ENCODE assay signal across 1 cellular context in the genomic region with DNA sequence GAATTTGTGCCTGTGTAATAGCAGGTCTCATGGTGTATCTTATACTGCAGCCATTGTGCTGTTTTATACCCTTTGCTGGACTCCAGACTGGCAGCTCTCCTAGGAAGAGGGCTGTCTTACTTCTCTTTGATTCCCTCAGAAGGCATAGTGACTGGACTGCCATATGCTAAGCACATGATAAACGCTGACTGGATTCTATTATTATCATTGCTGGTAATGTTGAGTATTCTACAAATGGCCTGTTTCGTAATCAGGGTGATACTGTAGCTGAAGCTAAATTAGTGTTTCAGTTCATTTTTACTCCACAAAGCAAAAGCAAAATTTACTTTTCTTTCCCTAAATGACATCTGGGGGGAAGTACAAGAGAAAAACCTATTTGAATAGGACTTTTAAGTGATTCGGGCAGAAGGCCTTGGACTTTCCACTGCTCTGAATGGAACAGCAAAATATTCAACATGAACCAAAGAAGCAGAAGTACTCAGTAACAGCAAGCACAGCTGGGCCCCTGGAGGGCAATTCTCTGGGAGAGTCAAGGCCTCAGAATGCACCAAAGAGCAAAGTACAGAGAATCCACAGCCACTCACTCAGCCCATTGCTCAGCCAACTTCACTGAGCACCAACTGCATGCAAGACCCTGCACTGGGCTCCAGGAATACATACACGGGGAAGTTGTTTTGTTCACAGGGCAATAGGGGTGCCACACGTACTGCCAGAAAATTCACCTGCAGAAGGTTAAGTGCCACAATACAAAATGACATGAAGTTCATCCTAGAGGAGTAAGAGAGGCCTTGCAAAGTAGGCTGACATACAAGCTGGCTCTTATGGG.
A peak's percentile ranks its signal among the peaks of the same experiment; 100 is the strongest.
TF ChIP-seq lines count a peak whose summit lies in the region.

No MANE protein-coding gene starts in this region.

TF ChIP-seq in GM12878, 131 proteins besides CTCF, POLR2A, EP300 and RAD21 (continued from another document and continues in another):
- TF ChIP-seq, protein P1, sequence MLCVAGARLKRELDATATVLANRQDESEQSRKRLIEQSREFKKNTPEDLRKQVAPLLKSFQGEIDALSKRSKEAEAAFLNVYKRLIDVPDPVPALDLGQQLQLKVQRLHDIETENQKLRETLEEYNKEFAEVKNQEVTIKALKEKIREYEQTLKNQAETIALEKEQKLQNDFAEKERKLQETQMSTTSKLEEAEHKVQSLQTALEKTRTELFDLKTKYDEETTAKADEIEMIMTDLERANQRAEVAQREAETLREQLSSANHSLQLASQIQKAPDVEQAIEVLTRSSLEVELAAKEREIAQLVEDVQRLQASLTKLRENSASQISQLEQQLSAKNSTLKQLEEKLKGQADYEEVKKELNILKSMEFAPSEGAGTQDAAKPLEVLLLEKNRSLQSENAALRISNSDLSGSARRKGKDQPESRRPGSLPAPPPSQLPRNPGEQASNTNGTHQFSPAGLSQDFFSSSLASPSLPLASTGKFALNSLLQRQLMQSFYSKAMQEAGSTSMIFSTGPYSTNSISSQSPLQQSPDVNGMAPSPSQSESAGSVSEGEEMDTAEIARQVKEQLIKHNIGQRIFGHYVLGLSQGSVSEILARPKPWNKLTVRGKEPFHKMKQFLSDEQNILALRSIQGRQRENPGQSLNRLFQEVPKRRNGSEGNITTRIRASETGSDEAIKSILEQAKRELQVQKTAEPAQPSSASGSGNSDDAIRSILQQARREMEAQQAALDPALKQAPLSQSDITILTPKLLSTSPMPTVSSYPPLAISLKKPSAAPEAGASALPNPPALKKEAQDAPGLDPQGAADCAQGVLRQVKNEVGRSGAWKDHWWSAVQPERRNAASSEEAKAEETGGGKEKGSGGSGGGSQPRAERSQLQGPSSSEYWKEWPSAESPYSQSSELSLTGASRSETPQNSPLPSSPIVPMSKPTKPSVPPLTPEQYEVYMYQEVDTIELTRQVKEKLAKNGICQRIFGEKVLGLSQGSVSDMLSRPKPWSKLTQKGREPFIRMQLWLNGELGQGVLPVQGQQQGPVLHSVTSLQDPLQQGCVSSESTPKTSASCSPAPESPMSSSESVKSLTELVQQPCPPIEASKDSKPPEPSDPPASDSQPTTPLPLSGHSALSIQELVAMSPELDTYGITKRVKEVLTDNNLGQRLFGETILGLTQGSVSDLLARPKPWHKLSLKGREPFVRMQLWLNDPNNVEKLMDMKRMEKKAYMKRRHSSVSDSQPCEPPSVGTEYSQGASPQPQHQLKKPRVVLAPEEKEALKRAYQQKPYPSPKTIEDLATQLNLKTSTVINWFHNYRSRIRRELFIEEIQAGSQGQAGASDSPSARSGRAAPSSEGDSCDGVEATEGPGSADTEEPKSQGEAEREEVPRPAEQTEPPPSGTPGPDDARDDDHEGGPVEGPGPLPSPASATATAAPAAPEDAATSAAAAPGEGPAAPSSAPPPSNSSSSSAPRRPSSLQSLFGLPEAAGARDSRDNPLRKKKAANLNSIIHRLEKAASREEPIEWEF (IDR thresholded peaks at IDR 0.05; ENCODE audit: insufficient replicate concordance, low read depth, low read length), result no peak
- TF ChIP-seq KDM1A (IDR thresholded peaks at IDR 0.05; ENCODE audit: borderline replicate concordance), result no peak
- TF ChIP-seq CHD1 (IDR thresholded peaks at IDR 0.05; ENCODE audit: low read depth, low read length), result no peak
- TF ChIP-seq, protein P2, sequence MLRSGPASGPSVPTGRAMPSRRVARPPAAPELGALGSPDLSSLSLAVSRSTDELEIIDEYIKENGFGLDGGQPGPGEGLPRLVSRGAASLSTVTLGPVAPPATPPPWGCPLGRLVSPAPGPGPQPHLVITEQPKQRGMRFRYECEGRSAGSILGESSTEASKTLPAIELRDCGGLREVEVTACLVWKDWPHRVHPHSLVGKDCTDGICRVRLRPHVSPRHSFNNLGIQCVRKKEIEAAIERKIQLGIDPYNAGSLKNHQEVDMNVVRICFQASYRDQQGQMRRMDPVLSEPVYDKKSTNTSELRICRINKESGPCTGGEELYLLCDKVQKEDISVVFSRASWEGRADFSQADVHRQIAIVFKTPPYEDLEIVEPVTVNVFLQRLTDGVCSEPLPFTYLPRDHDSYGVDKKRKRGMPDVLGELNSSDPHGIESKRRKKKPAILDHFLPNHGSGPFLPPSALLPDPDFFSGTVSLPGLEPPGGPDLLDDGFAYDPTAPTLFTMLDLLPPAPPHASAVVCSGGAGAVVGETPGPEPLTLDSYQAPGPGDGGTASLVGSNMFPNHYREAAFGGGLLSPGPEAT (IDR thresholded peaks at IDR 0.05; ENCODE audit: low read depth), result peak; percentile 88
- peak; percentile 86; the same call in 1 of the 2 replicates for TF ChIP-seq PML (IDR thresholded peaks at IDR 0.05; ENCODE audit: low read length)
- no peak for TF ChIP-seq ZNF207 (IDR thresholded peaks at IDR 0.05; ENCODE audit: borderline replicate concordance)
- TF ChIP-seq CBX3 (IDR thresholded peaks at IDR 0.05; ENCODE audit: borderline replicate concordance, low read depth), result no peak
- TF ChIP-seq HDAC6 (IDR thresholded peaks at IDR 0.05; ENCODE audit: unreplicated experiment), result no peak
- no peak for TF ChIP-seq SUZ12 (IDR thresholded peaks at IDR 0.05; ENCODE audit: unreplicated experiment)
- TF ChIP-seq NRF1 (conservative IDR thresholded peaks at IDR 0.05; ENCODE audit: low read depth, low read length), result no peak
- 0 out of 2 replicates have a peak, but pooled peaks have one; percentile 43 for TF ChIP-seq GABPA (IDR thresholded peaks at IDR 0.05; ENCODE audit: low read depth)
- TF ChIP-seq ZBED1 (IDR thresholded peaks at IDR 0.05; ENCODE audit: borderline replicate concordance), result peak; percentile 93
- TF ChIP-seq, protein P3, sequence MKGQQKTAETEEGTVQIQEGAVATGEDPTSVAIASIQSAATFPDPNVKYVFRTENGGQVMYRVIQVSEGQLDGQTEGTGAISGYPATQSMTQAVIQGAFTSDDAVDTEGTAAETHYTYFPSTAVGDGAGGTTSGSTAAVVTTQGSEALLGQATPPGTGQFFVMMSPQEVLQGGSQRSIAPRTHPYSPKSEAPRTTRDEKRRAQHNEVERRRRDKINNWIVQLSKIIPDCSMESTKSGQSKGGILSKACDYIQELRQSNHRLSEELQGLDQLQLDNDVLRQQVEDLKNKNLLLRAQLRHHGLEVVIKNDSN (IDR thresholded peaks at IDR 0.05; ENCODE audit: borderline replicate concordance, extremely low read length, insufficient read depth, low read depth, low read length), result no peak
- TF ChIP-seq HDGF (IDR thresholded peaks at IDR 0.05), result no peak
- TF ChIP-seq MEF2B (IDR thresholded peaks at IDR 0.05; ENCODE audit: partially characterized antibody, poor library complexity, severe bottlenecking), result peak; percentile 88
- no peak for TF ChIP-seq SIX5 (IDR thresholded peaks at IDR 0.05; ENCODE audit: low read depth, low read length, severe bottlenecking)
- TF ChIP-seq, protein P4, sequence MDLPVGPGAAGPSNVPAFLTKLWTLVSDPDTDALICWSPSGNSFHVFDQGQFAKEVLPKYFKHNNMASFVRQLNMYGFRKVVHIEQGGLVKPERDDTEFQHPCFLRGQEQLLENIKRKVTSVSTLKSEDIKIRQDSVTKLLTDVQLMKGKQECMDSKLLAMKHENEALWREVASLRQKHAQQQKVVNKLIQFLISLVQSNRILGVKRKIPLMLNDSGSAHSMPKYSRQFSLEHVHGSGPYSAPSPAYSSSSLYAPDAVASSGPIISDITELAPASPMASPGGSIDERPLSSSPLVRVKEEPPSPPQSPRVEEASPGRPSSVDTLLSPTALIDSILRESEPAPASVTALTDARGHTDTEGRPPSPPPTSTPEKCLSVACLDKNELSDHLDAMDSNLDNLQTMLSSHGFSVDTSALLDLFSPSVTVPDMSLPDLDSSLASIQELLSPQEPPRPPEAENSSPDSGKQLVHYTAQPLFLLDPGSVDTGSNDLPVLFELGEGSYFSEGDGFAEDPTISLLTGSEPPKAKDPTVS (IDR thresholded peaks at IDR 0.05; ENCODE audit: low read depth, low read length), result no peak
- 0 out of 2 replicates have a peak, but pooled peaks have one; percentile 41 for TF ChIP-seq SPI1 (IDR thresholded peaks at IDR 0.05; ENCODE audit: borderline replicate concordance, insufficient read depth, low read depth, low read length)
- peak; percentile 97 for TF ChIP-seq MEF2A (IDR thresholded peaks at IDR 0.05; ENCODE audit: insufficient read depth, low read depth, low read length)
- TF ChIP-seq NR2C1 (IDR thresholded peaks at IDR 0.05), result no peak
- TF ChIP-seq SMC3 (IDR thresholded peaks at IDR 0.05; ENCODE audit: borderline replicate concordance, low read length), result no peak; the same call in 1 of the 2 replicates
- TF ChIP-seq NFYA (IDR thresholded peaks at IDR 0.05; ENCODE audit: borderline replicate concordance, low read depth, low read length), result no peak
- TF ChIP-seq ZNF217 (IDR thresholded peaks at IDR 0.05), result peak; percentile 20; the same call in 1 of the 2 replicates
- TF ChIP-seq ZSCAN29 (IDR thresholded peaks at IDR 0.05), result no peak
- no peak for TF ChIP-seq RFX5 (IDR thresholded peaks at IDR 0.05; ENCODE audit: low read depth, low read length)
- TF ChIP-seq, protein P5, sequence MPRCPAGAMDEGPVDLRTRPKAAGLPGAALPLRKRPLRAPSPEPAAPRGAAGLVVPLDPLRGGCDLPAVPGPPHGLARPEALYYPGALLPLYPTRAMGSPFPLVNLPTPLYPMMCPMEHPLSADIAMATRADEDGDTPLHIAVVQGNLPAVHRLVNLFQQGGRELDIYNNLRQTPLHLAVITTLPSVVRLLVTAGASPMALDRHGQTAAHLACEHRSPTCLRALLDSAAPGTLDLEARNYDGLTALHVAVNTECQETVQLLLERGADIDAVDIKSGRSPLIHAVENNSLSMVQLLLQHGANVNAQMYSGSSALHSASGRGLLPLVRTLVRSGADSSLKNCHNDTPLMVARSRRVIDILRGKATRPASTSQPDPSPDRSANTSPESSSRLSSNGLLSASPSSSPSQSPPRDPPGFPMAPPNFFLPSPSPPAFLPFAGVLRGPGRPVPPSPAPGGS (IDR thresholded peaks at IDR 0.05; ENCODE audit: borderline replicate concordance, insufficient read depth, low read depth, low read length, poor library complexity, severe bottlenecking), result peak; percentile 9
- no peak for TF ChIP-seq NFXL1 (IDR thresholded peaks at IDR 0.05; ENCODE audit: borderline replicate concordance)
- TF ChIP-seq CBFB (IDR thresholded peaks at IDR 0.05; ENCODE audit: low read depth), result peak; percentile 23; the same call in 1 of the 2 replicates
- TF ChIP-seq JUND (IDR thresholded peaks at IDR 0.05; ENCODE audit: low read depth, low read length), result peak; percentile 61; the same call in 1 of the 2 replicates
- peak; percentile 82 for TF ChIP-seq RELA (IDR thresholded peaks at IDR 0.05; ENCODE audit: borderline replicate concordance, partially characterized antibody)
- TF ChIP-seq, protein P6, sequence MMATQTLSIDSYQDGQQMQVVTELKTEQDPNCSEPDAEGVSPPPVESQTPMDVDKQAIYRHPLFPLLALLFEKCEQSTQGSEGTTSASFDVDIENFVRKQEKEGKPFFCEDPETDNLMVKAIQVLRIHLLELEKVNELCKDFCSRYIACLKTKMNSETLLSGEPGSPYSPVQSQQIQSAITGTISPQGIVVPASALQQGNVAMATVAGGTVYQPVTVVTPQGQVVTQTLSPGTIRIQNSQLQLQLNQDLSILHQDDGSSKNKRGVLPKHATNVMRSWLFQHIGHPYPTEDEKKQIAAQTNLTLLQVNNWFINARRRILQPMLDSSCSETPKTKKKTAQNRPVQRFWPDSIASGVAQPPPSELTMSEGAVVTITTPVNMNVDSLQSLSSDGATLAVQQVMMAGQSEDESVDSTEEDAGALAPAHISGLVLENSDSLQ (IDR thresholded peaks at IDR 0.05), result peak; percentile 42
- peak; percentile 90 for TF ChIP-seq FOXM1 (IDR thresholded peaks at IDR 0.05; ENCODE audit: low read depth, low read length)
- TF ChIP-seq MYC (IDR thresholded peaks at IDR 0.05; ENCODE audit: insufficient read depth, insufficient read length, insufficient replicate concordance, low read length, severe bottlenecking), result no peak
- TF ChIP-seq, protein P7, sequence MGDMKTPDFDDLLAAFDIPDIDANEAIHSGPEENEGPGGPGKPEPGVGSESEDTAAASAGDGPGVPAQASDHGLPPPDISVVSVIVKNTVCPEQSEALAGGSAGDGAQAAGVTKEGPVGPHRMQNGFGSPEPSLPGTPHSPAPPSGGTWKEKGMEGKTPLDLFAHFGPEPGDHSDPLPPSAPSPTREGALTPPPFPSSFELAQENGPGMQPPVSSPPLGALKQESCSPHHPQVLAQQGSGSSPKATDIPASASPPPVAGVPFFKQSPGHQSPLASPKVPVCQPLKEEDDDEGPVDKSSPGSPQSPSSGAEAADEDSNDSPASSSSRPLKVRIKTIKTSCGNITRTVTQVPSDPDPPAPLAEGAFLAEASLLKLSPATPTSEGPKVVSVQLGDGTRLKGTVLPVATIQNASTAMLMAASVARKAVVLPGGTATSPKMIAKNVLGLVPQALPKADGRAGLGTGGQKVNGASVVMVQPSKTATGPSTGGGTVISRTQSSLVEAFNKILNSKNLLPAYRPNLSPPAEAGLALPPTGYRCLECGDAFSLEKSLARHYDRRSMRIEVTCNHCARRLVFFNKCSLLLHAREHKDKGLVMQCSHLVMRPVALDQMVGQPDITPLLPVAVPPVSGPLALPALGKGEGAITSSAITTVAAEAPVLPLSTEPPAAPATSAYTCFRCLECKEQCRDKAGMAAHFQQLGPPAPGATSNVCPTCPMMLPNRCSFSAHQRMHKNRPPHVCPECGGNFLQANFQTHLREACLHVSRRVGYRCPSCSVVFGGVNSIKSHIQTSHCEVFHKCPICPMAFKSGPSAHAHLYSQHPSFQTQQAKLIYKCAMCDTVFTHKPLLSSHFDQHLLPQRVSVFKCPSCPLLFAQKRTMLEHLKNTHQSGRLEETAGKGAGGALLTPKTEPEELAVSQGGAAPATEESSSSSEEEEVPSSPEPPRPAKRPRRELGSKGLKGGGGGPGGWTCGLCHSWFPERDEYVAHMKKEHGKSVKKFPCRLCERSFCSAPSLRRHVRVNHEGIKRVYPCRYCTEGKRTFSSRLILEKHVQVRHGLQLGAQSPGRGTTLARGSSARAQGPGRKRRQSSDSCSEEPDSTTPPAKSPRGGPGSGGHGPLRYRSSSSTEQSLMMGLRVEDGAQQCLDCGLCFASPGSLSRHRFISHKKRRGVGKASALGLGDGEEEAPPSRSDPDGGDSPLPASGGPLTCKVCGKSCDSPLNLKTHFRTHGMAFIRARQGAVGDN (IDR thresholded peaks at IDR 0.05), result peak; percentile 89
- no peak for TF ChIP-seq ZNF384 (IDR thresholded peaks at IDR 0.05; ENCODE audit: borderline replicate concordance, low read depth, low read length)
- TF ChIP-seq POLR2AphosphoS2 (IDR thresholded peaks at IDR 0.05; ENCODE audit: low read depth, low read length), result no peak
